Comparison of ENCODE assay signal across 23 cellular contexts in genomic region chr14:89477391-89477790, GRCh38.
DNase-seq lines count a peak whose midpoint lies in the region; ATAC-seq and TF ChIP-seq lines count a peak whose summit lies in the region.
"Had no signal": no experiment of that assay in that cellular context is flagged by ENCODE, and none has a peak within 500 bp of the region (broad histone marks: within the 10 kb centered on the region; RNA-seq: fewer than 3 reads in every experiment).

No MANE protein-coding gene starts in this region.

- no peak overlapping the region for H3K56ac ChIP-seq in H9 (ENCODE audit: insufficient read length, low read depth, low read length)

- H3K27ac Mint-ChIP-seq in H9 (peak overlapping the region in 2 of 3 experiments; percentile 50 to 57; a peak in 3 of 7 replicates), mesothelial cell of epicardium (no peak overlapping the region)
- H3K27ac Mint-ChIP-seq: activated naive CD4-positive, alpha-beta T cell treated with anti-CD3 and anti-CD28 coated beads for 36 hours; stimulated activated naive B cell treated with anti-CD40 and anti-IgM and Interleukin-4, amounts not matched to agents 10 μg/mL and 1 μg/mL and 100 μg/mL, for 72 hours had no signal

- in situ Hi-C loops in GM23248 (cut with MboI) = no loop called here

- H3K27me3 ChIP-seq in H9 (ENCODE audit: insufficient read depth, low read length) = no peaks in the 10 kb centered on the region
- H3K27me3 ChIP-seq in body of pancreas = no peaks in the 10 kb centered on the region
- no peaks in the 10 kb centered on the region for H3K27me3 ChIP-seq in right cardiac atrium (ENCODE audit: control insufficient read depth, insufficient read depth)
- no peaks in the 10 kb centered on the region for H3K27me3 ChIP-seq in GM23248 (replicated peaks; ENCODE audit: insufficient read depth)
- H3K27me3 ChIP-seq: upper lobe of left lung had no signal

- intact Hi-C loops in body of pancreas (cut with DNase I) (no loop called here), right cardiac atrium (cut with DNase I) (no loop called here), sciatic nerve (cut with DNase I) (no loop called here)

- H3K4me2 ChIP-seq in H9 (ENCODE audit: insufficient read depth, insufficient read length, low read length) = no peak overlapping the region
- H3K4me2 ChIP-seq in GM23248 (ENCODE audit: unreplicated experiment) = no peak overlapping the region

- ATAC-seq in body of pancreas (peak; percentile 75), right cardiac atrium (peak; percentile 43 to 85), sciatic nerve (peak; percentile 61), HG02981 (IDR thresholded peaks at IDR 0.05; ENCODE audit: unreplicated experiment) (no peak)
- ATAC-seq: esophagus mucosa; natural killer cell treated with Interleukin-12 subunit alpha and Interleukin-12 subunit beta and Interleukin-15 and Interleukin-18, amount 100 ng/mL, for 72 hours; Panc1; stimulated activated naive B cell treated with anti-CD40 and anti-IgM and Interleukin-4, amounts not matched to agents 10 μg/mL and 1 μg/mL and 100 μg/mL, for 72 hours had no signal

- H3K4me1 ChIP-seq in H9 (ENCODE audit: insufficient read depth, low read length) = no peaks in the 10 kb centered on the region; the same call in 1 of the 2 replicates
- H3K4me1 ChIP-seq in body of pancreas = peaks cover 16% of the 10 kb centered on the region
- H3K4me1 ChIP-seq in right cardiac atrium (ENCODE audit: control insufficient read depth, insufficient read depth, low read length) = peaks cover 5% of the 10 kb centered on the region
- H3K4me1 ChIP-seq in GM23248 (ENCODE audit: insufficient read depth) = peaks cover 11% of the 10 kb centered on the region
- H3K4me1 ChIP-seq: upper lobe of left lung had no signal

- no peak overlapping the region for H3K14ac ChIP-seq in H9 (ENCODE audit: insufficient read depth, low read length)

- TF ChIP-seq CTCF in H9 (conservative IDR thresholded peaks at IDR 0.05) (no peak), body of pancreas (IDR thresholded peaks at IDR 0.05) (no peak), mesothelial cell of epicardium (IDR thresholded peaks at IDR 0.05; ENCODE audit: unreplicated experiment) (no peak)

- no peaks in the 10 kb centered on the region for H3K9me2 ChIP-seq in GM23248 (ENCODE audit: insufficient read depth)

- H3K36me3 ChIP-seq in body of pancreas (replicated peaks in 1 of 2; ENCODE audit: insufficient read depth in 1 of 2, low read depth in 2 of 2) (no peaks in the 10 kb centered on the region), GM23248 (ENCODE audit: low read depth) (no peaks in the 10 kb centered on the region)
- H3K36me3 ChIP-seq: upper lobe of left lung had no signal

- no peak overlapping the region for H3K18ac ChIP-seq in H9 (ENCODE audit: insufficient read length, low read depth, low read length)

- DNase-seq in H9 = no peak
- peak; percentile 49 to 83 (median 76) for DNase-seq in body of pancreas
- peak; percentile 60 to 86 (median 76) for DNase-seq in right cardiac atrium
- DNase-seq in sciatic nerve (ENCODE audit: low spot score) = no peak
- no peak for DNase-seq in mesothelial cell of epicardium (ENCODE audit: low spot score in 2 of 2, unreplicated experiment in 2 of 2)
- DNase-seq in UCSD-AML1 (lab: John Stamatoyannopoulos, UW; ENCODE audit: unreplicated experiment) = no peak
- DNase-seq in GM23248 = no peak
- DNase-seq: activated CD4-positive, alpha-beta T cell treated with anti-CD3 and anti-CD28 coated beads, Interleukin-2, amount 50 U/mL, for 1 hour; activated naive CD4-positive, alpha-beta T cell treated with anti-CD3 and anti-CD28 coated beads for 36 hours; CD4-positive, CD25-positive, alpha-beta regulatory T cell; DMS153; GF-D8; NCI-H1417 treated with DMSO at 0.1 percent for 48 hours; NCI-H2171 treated with DMSO at 0.1 percent for 48 hours; NCI-H774; stimulated activated CD4-positive, alpha-beta T cell treated with anti-CD3 and anti-CD28 coated beads, Interleukin-15, amount 100 ng/mL, for 24 hours; stimulated activated naive B cell treated with anti-CD40 and anti-IgM and Interleukin-4, amounts not matched to agents 10 μg/mL and 1 μg/mL and 100 μg/mL, for 72 hours; upper lobe of left lung had no signal

- H3K23me2 ChIP-seq in H9 (ENCODE audit: insufficient read length, low read depth, low read length, poor library complexity, severe bottlenecking) = no peaks in the 10 kb centered on the region

- no peak overlapping the region for H3K27ac ChIP-seq in H9 (ENCODE audit: insufficient read length, low read depth, low read length)
- H3K27ac ChIP-seq in body of pancreas = peak overlapping the region in 3 of 4 donors; percentile 35 to 61 (median 38)
- peak overlapping the region; percentile 40 for H3K27ac ChIP-seq in right cardiac atrium (ENCODE audit: low read length)
- no peak overlapping the region for H3K27ac ChIP-seq in GM23248
- H3K27ac ChIP-seq: upper lobe of left lung had no signal

- WGBS in H9 (ENCODE audit: extremely low coverage, insufficient read length, low lambda C conversion rate) = no CpG with 5 or more reads among the region's 4 CpGs
- WGBS in body of pancreas, 2 donors = 34 to 41% methylated on average over 4 of the region's 4 CpGs
- 47% methylated on average over 4 of the region's 4 CpGs for WGBS in right cardiac atrium
- WGBS in GM23248 (ENCODE audit: low coverage in 1 of 2, low lambda C conversion rate in 2 of 2, missing lambda C conversion rate in 2 of 2), 2 experiments = 32 to 42% methylated on average over 4 of the region's 4 CpGs

- H3F3A ChIP-seq in GM23248 (ENCODE audit: insufficient read depth) = 0 out of 2 replicates have a peak, but pooled peaks cover 3% of the 10 kb centered on the region

- H4K8ac ChIP-seq in H9 (replicated peaks; ENCODE audit: insufficient read length, low read depth, low read length) = no peak overlapping the region

- H4K5ac ChIP-seq in H9 (ENCODE audit: insufficient read length, low read depth, low read length) = no peak overlapping the region

- H2AFZ ChIP-seq in H9 (ENCODE audit: low read length) (no peak overlapping the region), GM23248 (no peak overlapping the region)

- H3K9me3 Mint-ChIP-seq in H9 (no peaks in the 10 kb centered on the region), mesothelial cell of epicardium (no peaks in the 10 kb centered on the region)
- H3K9me3 Mint-ChIP-seq: CD4-positive, CD25-positive, alpha-beta regulatory T cell; natural killer cell treated with Interleukin-12 subunit alpha and Interleukin-12 subunit beta and Interleukin-15 and Interleukin-18, amount 100 ng/mL, for 72 hours had no signal

- H2AK5ac ChIP-seq in H9 (ENCODE audit: insufficient read length, low read length) = no peak overlapping the region

- H2BK15ac ChIP-seq in H9 (ENCODE audit: low read depth, low read length) = no peak overlapping the region

- no peak overlapping the region for H3T11ph ChIP-seq in H9 (ENCODE audit: low read length)

- no peak overlapping the region for H2BK5ac ChIP-seq in H9 (ENCODE audit: insufficient read length, low read length)

- no peaks in the 10 kb centered on the region for H3K79me2 ChIP-seq in H9 (ENCODE audit: insufficient read depth, low read length)
- H3K79me2 ChIP-seq in GM23248 (ENCODE audit: insufficient read depth) = no peaks in the 10 kb centered on the region

- H3K4me1 Mint-ChIP-seq in H9 = peaks cover 12 to 20% of the 10 kb centered on the region in 2 experiments; a peak in 3 of 4 replicates
- H3K4me1 Mint-ChIP-seq in mesothelial cell of epicardium = no peaks in the 10 kb centered on the region

- H3K4ac ChIP-seq in H9 (ENCODE audit: low read depth, low read length) = no peak overlapping the region

- H3K9me3 ChIP-seq in H9 (ENCODE audit: control insufficient read depth, low read depth, low read length) = no peaks in the 10 kb centered on the region
- H3K9me3 ChIP-seq in body of pancreas = no peaks in the 10 kb centered on the region
- no peaks in the 10 kb centered on the region for H3K9me3 ChIP-seq in right cardiac atrium (ENCODE audit: control insufficient read depth, low read length)
- H3K9me3 ChIP-seq in GM23248 (ENCODE audit: low read depth) = no peaks in the 10 kb centered on the region
- H3K9me3 ChIP-seq: upper lobe of left lung had no signal

- no peak overlapping the region for H4K91ac ChIP-seq in H9 (ENCODE audit: insufficient read length, low read depth, low read length)

- H3K4me3 ChIP-seq in body of pancreas = no peak overlapping the region
- no peak overlapping the region for H3K4me3 ChIP-seq in right cardiac atrium (ENCODE audit: low read length)
- H3K4me3 ChIP-seq in GM23248 = no peak overlapping the region
- H3K4me3 ChIP-seq: lung, upper lobe of left lung had no signal

- no peak overlapping the region for H2BK120ac ChIP-seq in H9 (ENCODE audit: low read depth, low read length, poor library complexity, severe bottlenecking)

- TF ChIP-seq POLR2A in body of pancreas (IDR thresholded peaks at IDR 0.05) = no peak

- no peak overlapping the region for H2BK12ac ChIP-seq in H9 (ENCODE audit: insufficient read length, low read depth, low read length)

- no peaks in the 10 kb centered on the region; the same call in 1 of the 2 replicates for H3K27me3 Mint-ChIP-seq in H9 (ENCODE audit: low read depth)
- H3K27me3 Mint-ChIP-seq in mesothelial cell of epicardium (ENCODE audit: low read depth) = no peaks in the 10 kb centered on the region
- H3K27me3 Mint-ChIP-seq: CD4-positive, CD25-positive, alpha-beta regulatory T cell; natural killer cell treated with Interleukin-12 subunit alpha and Interleukin-12 subunit beta and Interleukin-15 and Interleukin-18, amount 100 ng/mL, for 72 hours; stimulated activated naive B cell treated with anti-CD40 and anti-IgM and Interleukin-4, amounts not matched to agents 10 μg/mL and 1 μg/mL and 100 μg/mL, for 72 hours had no signal

- no peak overlapping the region for H2BK20ac ChIP-seq in H9 (ENCODE audit: low read depth, low read length, poor library complexity, severe bottlenecking)

- H3K36me3 Mint-ChIP-seq in H9 (ENCODE audit: insufficient read depth in 1 of 3, low read depth in 3 of 3) (peaks cover 12 to 32% (median 18%) of the 10 kb centered on the region in 3 experiments; a peak in 6 of 7 replicates), mesothelial cell of epicardium (peaks cover 13% of the 10 kb centered on the region)
- H3K36me3 Mint-ChIP-seq: natural killer cell treated with Interleukin-12 subunit alpha and Interleukin-12 subunit beta and Interleukin-15 and Interleukin-18, amount 100 ng/mL, for 72 hours had no signal

- H3K79me1 ChIP-seq in H9 (ENCODE audit: insufficient read depth, low read depth, low read length, poor library complexity, severe bottlenecking) = no peaks in the 10 kb centered on the region

- no peak overlapping the region for H3K23ac ChIP-seq in H9 (ENCODE audit: insufficient read length, low read depth, low read length)

- H3K4me3 Mint-ChIP-seq in H9 (no peak overlapping the region), mesothelial cell of epicardium (no peak overlapping the region)
- H3K4me3 Mint-ChIP-seq: activated naive CD4-positive, alpha-beta T cell treated with anti-CD3 and anti-CD28 coated beads for 36 hours; CD4-positive, CD25-positive, alpha-beta regulatory T cell; natural killer cell treated with Interleukin-12 subunit alpha and Interleukin-12 subunit beta and Interleukin-15 and Interleukin-18, amount 100 ng/mL, for 72 hours; stimulated activated naive B cell treated with anti-CD40 and anti-IgM and Interleukin-4, amounts not matched to agents 10 μg/mL and 1 μg/mL and 100 μg/mL, for 72 hours had no signal

- H4K20me1 ChIP-seq in H9 (ENCODE audit: control insufficient read depth, insufficient read depth, insufficient read length) (no peaks in the 10 kb centered on the region), GM23248 (ENCODE audit: insufficient read depth) (no peaks in the 10 kb centered on the region)

- H3K9ac ChIP-seq in H9 (ENCODE audit: extremely low read depth, insufficient read length, low read length) (no peak overlapping the region), GM23248 (no peak overlapping the region)

Comparison
In these comparisons a context has a peak if more than half of its experiments do, and no peak if none do; other contexts are left out.
1. DNase-seq: peak in body of pancreas (4 of 4) and right cardiac atrium (3 of 3); none in H9 (single experiment), sciatic nerve (single experiment), mesothelial cell of epicardium (0 of 2), UCSD-AML1 (single experiment) and GM23248 (single experiment).
2. H3K27ac ChIP-seq: peak in body of pancreas (3 of 4) and right cardiac atrium (single experiment); none in H9 (single experiment) and GM23248 (single experiment).